1 cellular context compared by ENCODE assay signal in the genomic region with DNA sequence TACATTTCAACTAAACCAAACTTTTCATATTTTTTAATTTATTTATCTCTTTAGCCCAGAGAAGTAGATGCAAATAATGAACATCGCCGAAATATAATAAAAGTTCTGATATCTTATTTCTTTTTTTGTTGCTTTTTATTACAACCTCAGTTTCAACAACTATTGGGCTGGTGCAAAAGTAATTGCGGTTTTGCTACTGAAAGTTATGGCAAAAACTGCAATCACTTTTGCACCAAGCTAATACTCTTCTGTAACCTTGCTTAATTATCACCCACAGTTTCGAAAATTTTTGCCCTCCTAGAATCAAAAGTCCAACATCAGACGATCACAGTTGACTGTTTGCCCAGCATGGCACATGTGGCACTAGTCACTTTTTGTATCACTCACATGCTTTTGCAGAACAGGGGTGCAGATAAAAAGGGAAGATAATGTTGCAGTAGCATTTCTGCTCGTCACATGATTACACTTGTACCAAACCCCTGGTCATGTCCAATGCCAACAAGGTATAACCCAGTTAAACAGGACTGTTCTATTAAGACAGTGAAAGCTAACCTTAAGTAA.
TF ChIP-seq lines count a peak whose summit lies in the region.

No MANE protein-coding gene starts in this region.

TF ChIP-seq in HepG2, 621 proteins besides CTCF, POLR2A, EP300 and RAD21 (continued from another document):
- TF ChIP-seq, protein P1, sequence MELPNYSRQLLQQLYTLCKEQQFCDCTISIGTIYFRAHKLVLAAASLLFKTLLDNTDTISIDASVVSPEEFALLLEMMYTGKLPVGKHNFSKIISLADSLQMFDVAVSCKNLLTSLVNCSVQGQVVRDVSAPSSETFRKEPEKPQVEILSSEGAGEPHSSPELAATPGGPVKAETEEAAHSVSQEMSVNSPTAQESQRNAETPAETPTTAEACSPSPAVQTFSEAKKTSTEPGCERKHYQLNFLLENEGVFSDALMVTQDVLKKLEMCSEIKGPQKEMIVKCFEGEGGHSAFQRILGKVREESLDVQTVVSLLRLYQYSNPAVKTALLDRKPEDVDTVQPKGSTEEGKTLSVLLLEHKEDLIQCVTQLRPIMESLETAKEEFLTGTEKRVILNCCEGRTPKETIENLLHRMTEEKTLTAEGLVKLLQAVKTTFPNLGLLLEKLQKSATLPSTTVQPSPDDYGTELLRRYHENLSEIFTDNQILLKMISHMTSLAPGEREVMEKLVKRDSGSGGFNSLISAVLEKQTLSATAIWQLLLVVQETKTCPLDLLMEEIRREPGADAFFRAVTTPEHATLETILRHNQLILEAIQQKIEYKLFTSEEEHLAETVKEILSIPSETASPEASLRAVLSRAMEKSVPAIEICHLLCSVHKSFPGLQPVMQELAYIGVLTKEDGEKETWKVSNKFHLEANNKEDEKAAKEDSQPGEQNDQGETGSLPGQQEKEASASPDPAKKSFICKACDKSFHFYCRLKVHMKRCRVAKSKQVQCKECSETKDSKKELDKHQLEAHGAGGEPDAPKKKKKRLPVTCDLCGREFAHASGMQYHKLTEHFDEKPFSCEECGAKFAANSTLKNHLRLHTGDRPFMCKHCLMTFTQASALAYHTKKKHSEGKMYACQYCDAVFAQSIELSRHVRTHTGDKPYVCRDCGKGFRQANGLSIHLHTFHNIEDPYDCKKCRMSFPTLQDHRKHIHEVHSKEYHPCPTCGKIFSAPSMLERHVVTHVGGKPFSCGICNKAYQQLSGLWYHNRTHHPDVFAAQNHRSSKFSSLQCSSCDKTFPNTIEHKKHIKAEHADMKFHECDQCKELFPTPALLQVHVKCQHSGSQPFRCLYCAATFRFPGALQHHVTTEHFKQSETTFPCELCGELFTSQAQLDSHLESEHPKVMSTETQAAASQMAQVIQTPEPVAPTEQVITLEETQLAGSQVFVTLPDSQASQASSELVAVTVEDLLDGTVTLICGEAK (IDR thresholded peaks at IDR 0.05): peak; percentile 88
- TF ChIP-seq, protein P1 (CRISPR knock-in tag; IDR thresholded peaks at IDR 0.05): no peak
